Comparison of ENCODE assay signal across 11 cellular contexts in genomic region chr10:103676058-103676785, GRCh38.
DNase-seq lines count a peak whose midpoint lies in the region; ATAC-seq and TF ChIP-seq lines count a peak whose summit lies in the region.
"Had no signal": no experiment of that assay in that cellular context is flagged by ENCODE, and none has a peak within 500 bp of the region (broad histone marks: within the 10 kb centered on the region; RNA-seq: fewer than 3 reads in every experiment).

No MANE protein-coding gene starts in this region.

- H3K4me3 ChIP-seq in adipocyte (ENCODE audit: low read length) (peak overlapping the region; percentile 79), sigmoid colon (no peak overlapping the region)
- H3K4me3 ChIP-seq: right lobe of liver had no signal

- H3K27me3 ChIP-seq in CD4-positive, alpha-beta T cell (ENCODE audit: control insufficient read depth, insufficient read depth, low read length), result no peaks in the 10 kb centered on the region
- H3K27me3 ChIP-seq in adipocyte (replicated peaks; ENCODE audit: control insufficient read depth, insufficient read depth, low read length) (no peaks in the 10 kb centered on the region), sigmoid colon (no peaks in the 10 kb centered on the region)
- H3K27me3 ChIP-seq: right lobe of liver had no signal

- DNase-seq in CD4-positive, alpha-beta T cell, result no peak
- DNase-seq in adipocyte (ENCODE audit: low read depth) (peak; percentile 82), left cardiac atrium (peak; percentile 66), sigmoid colon (peak; percentile 88), NCI-H524 treated with DMSO at 0.1 percent for 48 hours (lab: John Stamatoyannopoulos, UW) (no peak), iPS-NIHi7 (ENCODE audit: extremely low spot score) (no peak)
- DNase-seq: head of caudate nucleus, NCI-H1436, right lobe of liver had no signal

- H3K4me3 Mint-ChIP-seq in CD4-positive, alpha-beta T cell, result no peak overlapping the region

- H3K27ac Mint-ChIP-seq in CD4-positive, alpha-beta T cell, result peak overlapping the region; percentile 95

- H3K4me1 ChIP-seq in adipocyte (ENCODE audit: control insufficient read depth, insufficient read depth, low read length), result peaks cover 70% of the 10 kb centered on the region
- H3K4me1 ChIP-seq in sigmoid colon, result peaks cover 0 to 36% (median 31%) of the 10 kb centered on the region in 4 donors
- H3K4me1 ChIP-seq: right lobe of liver had no signal

- no peak overlapping the region for H3K27ac ChIP-seq in CD4-positive, alpha-beta T cell (ENCODE audit: low read depth, low read length)
- H3K27ac ChIP-seq in sigmoid colon, result peak overlapping the region; percentile 77 to 87 (median 79)
- H3K27ac ChIP-seq: right lobe of liver had no signal

- no peak for ATAC-seq in CD4-positive, alpha-beta T cell (ENCODE audit: poor library complexity)
- peak in 1 of 2 donors; percentile 27 for ATAC-seq in left cardiac atrium
- ATAC-seq in HG02852 (IDR thresholded peaks at IDR 0.05; ENCODE audit: unreplicated experiment), result no peak
- ATAC-seq in HG03196 (IDR thresholded peaks at IDR 0.05; ENCODE audit: unreplicated experiment), result no peak

- TF ChIP-seq CTCF in CD4-positive, alpha-beta T cell (IDR thresholded peaks at IDR 0.05), result no peak
- no peak for TF ChIP-seq CTCF in sigmoid colon (IDR thresholded peaks at IDR 0.05)

- TF ChIP-seq EP300 in sigmoid colon (IDR thresholded peaks at IDR 0.05), result no peak

- TF ChIP-seq POLR2A in sigmoid colon (IDR thresholded peaks at IDR 0.05), result no peak

- POLR2A ChIA-PET in CD4-positive, alpha-beta T cell (lab: Charles Lee), result no interaction called here

- 82 to 83% methylated on average over 7 of the region's 7 CpGs for WGBS in sigmoid colon, 2 donors

- intact Hi-C loops in CD4-positive, alpha-beta T cell (cut with DNase I, micrococcal nuclease), result no loop called here
- intact Hi-C loops in left cardiac atrium (cut with DNase I), result no loop called here
- intact Hi-C loops in sigmoid colon (cut with DNase I), result no loop called here

- H3K36me3 Mint-ChIP-seq in CD4-positive, alpha-beta T cell (ENCODE audit: low read depth), result no peaks in the 10 kb centered on the region

- H3K36me3 ChIP-seq in adipocyte (ENCODE audit: control insufficient read depth, insufficient read depth, low read length, severe bottlenecking) (no peaks in the 10 kb centered on the region), sigmoid colon (no peaks in the 10 kb centered on the region)
- H3K36me3 ChIP-seq: right lobe of liver had no signal

- H3K9me3 ChIP-seq in CD4-positive, alpha-beta T cell (ENCODE audit: control insufficient read depth, low read length), result no peaks in the 10 kb centered on the region
- no peaks in the 10 kb centered on the region for H3K9me3 ChIP-seq in adipocyte (ENCODE audit: control insufficient read depth, low read length)
- no peaks in the 10 kb centered on the region for H3K9me3 ChIP-seq in sigmoid colon
- H3K9me3 ChIP-seq: right lobe of liver had no signal

- CTCF ChIA-PET in CD4-positive, alpha-beta T cell (lab: Charles Lee), result no interaction called here

- no peaks in the 10 kb centered on the region for H3K9me3 Mint-ChIP-seq in CD4-positive, alpha-beta T cell

- no peaks in the 10 kb centered on the region for H3K27me3 Mint-ChIP-seq in CD4-positive, alpha-beta T cell

- peak overlapping the region; percentile 93 for H3K9ac ChIP-seq in adipocyte (ENCODE audit: low read length)

- H3K4me1 Mint-ChIP-seq in CD4-positive, alpha-beta T cell (ENCODE audit: low read depth), result peaks cover 16% of the 10 kb centered on the region

Comparison
In these comparisons a context has a peak if more than half of its experiments do, and no peak if none do; other contexts are left out.
1. DNase-seq: peak in adipocyte (single experiment), left cardiac atrium (single experiment) and sigmoid colon (single experiment); none in CD4-positive, alpha-beta T cell (0 of 10), NCI-H524 treated with DMSO at 0.1 percent for 48 hours (single experiment) and iPS-NIHi7 (single experiment).